Comparison of ENCODE assay signal across 20 cellular contexts in the genomic region with DNA sequence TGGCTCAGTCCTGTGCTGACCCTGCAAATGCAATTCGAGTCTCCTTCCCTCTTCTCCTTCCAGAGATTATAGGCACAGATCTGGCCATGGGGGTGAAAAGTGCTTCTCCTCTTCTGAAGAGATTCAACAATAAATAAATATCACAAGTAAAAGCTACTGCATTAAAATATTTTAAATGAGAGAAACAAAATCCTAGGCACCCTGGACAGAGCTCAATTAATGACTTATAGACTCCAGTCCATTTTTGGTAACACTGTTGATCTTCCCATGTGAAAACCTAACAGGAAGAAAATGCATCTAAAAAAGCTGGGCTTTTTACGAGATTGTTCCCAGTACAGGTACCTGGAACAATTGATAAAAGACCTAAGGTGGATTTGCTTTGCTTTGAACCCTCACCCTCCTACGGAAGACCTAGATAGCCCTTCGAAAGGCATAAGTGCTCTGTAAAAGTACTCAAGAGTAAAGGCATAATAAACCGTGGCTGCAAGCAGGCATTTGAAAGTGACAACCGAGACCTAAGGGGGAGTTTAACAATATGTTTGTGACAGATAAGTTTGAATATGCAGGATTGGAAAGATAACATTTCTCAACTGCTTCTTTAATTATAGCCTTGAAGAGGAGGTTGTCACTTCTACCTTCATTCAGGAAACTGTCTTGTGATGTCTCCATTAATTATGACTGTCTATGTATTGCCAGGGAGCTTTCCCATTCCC. TPM values are rescaled to one million over a fixed set of nuclear protein-coding genes. Genes with fewer than 3 reads are reported as not detected.
"Had no signal": no experiment of that assay in that cellular context is flagged by ENCODE, and none has a peak within 500 bp of the region (broad histone marks: within the 10 kb centered on the region; RNA-seq: fewer than 3 reads in every experiment).

No MANE protein-coding gene starts in this region.

- H3K4me3 ChIP-seq: dorsolateral prefrontal cortex, esophagus muscularis mucosa, lung, pancreas had no signal

- H3K9me3 Mint-ChIP-seq: natural killer cell treated with Interleukin-12 subunit alpha and Interleukin-12 subunit beta and Interleukin-15 and Interleukin-18, amount 100 ng/mL, for 72 hours; type B pancreatic cell had no signal

- H3K36me3 Mint-ChIP-seq: immature natural killer cell; natural killer cell treated with Interleukin-12 subunit alpha and Interleukin-12 subunit beta and Interleukin-15 and Interleukin-18, amount 100 ng/mL, for 72 hours; type B pancreatic cell had no signal

- H3K9me3 ChIP-seq: esophagus muscularis mucosa, pancreas had no signal

- H3K27ac ChIP-seq: dorsolateral prefrontal cortex, esophagus muscularis mucosa, pancreas had no signal

- H3K4me1 Mint-ChIP-seq: immature natural killer cell had no signal

- DNase-seq: cortex of kidney; dorsolateral prefrontal cortex; effector CD8-positive, alpha-beta T cell; immature natural killer cell; left ventricle myocardium superior; mesenchymal stem cell; midbrain; occipital lobe; pancreas; right cardiac atrium; small intestine; stimulated activated CD4-positive, alpha-beta T cell treated with anti-CD3 and anti-CD28 coated beads, Interleukin-12 subunit alpha, Interleukin-12 subunit beta, amount 100 ng/mL, for 4 hours; stimulated activated naive CD4-positive, alpha-beta T cell had no signal

- H3K36me3 ChIP-seq: esophagus muscularis mucosa, pancreas had no signal

- H3K27ac Mint-ChIP-seq: immature natural killer cell; natural killer cell treated with Interleukin-12 subunit alpha and Interleukin-12 subunit beta and Interleukin-15 and Interleukin-18, amount 100 ng/mL, for 72 hours; progenitor cell of endocrine pancreas; type B pancreatic cell had no signal

- H3K4me1 ChIP-seq: esophagus muscularis mucosa, pancreas had no signal

- H3K4me3 Mint-ChIP-seq: immature natural killer cell; natural killer cell treated with Interleukin-12 subunit alpha and Interleukin-12 subunit beta and Interleukin-15 and Interleukin-18, amount 100 ng/mL, for 72 hours; type B pancreatic cell had no signal

- ATAC-seq: left ventricle myocardium superior, pancreas, right cardiac atrium had no signal

RNA-seq across cellular contexts. Expression of gene UBE2QL1, which starts 41.0 kb away (rescaled TPM):
- total RNA-seq: fibroblast of villous mesenchyme; natural killer cell treated with Interleukin-12 subunit alpha and Interleukin-12 subunit beta and Interleukin-15 and Interleukin-18, amount 100 ng/mL, for 72 hours had no signal
- polyA plus RNA-seq: immature natural killer cell, keratinocyte had no signal
